28 cellular contexts compared by ENCODE assay signal in genomic region chr16:79982862-79983261, GRCh38.
"Had no signal": no experiment of that assay in that cellular context is flagged by ENCODE, and none has a peak within 500 bp of the region (broad histone marks: within the 10 kb centered on the region; RNA-seq: fewer than 3 reads in every experiment).

No MANE protein-coding gene starts in this region.

- H3K36me3 ChIP-seq: stomach, suprapubic skin, thoracic aorta, thyroid gland, tibial artery, tibial nerve, transverse colon, upper lobe of left lung, upper lobe of right lung, uterus, vagina had no signal

- H3K4me1 ChIP-seq: stomach, suprapubic skin, testis, thyroid gland, tibial artery, transverse colon, upper lobe of left lung, upper lobe of right lung, uterus, vagina had no signal

- DNase-seq: stimulated activated CD4-positive, alpha-beta T cell treated with anti-CD3 and anti-CD28 coated beads, Interleukin-2, amount 100 ng/mL, for 48 hours; stimulated activated CD4-positive, alpha-beta T cell treated with anti-CD3 and anti-CD28 coated beads, Interleukin-4, amount 100 ng/mL, for 1 hour; stimulated activated CD4-positive, alpha-beta T cell treated with anti-CD3 and anti-CD28 coated beads, Interleukin-4, amount 100 ng/mL, for 24 hours; stimulated activated CD4-positive, alpha-beta T cell treated with anti-CD3 and anti-CD28 coated beads, Interleukin-4, amount 100 ng/mL, for 4 hours; stimulated activated CD8-positive, alpha-beta memory T cell treated with anti-CD3 and anti-CD28 coated beads, Interleukin-4, amount 100 ng/mL, for 48 hours; stimulated activated naive B cell treated with anti-CD40 and anti-IgM and Interleukin-4, amounts not matched to agents 10 μg/mL and 1 μg/mL and 100 μg/mL, for 72 hours; stimulated activated naive CD4-positive, alpha-beta T cell; stimulated activated naive CD4-positive, alpha-beta T cell treated with Interleukin-2 at 50 U/mL for 16 hours; stimulated activated naive CD8-positive, alpha-beta T cell treated with anti-CD3 and anti-CD28 coated beads, Interleukin-15, amount 100 ng/mL, for 72 hours; stimulated activated naive CD8-positive, alpha-beta T cell treated with anti-CD3 and anti-CD28 coated beads, Interleukin-15, Interleukin-2, amounts not matched to agents 100 U/mL and 50 U/mL, for 24 hours; stomach; testis; thyroid gland; tibial artery; transverse colon; trophoblast cell; upper lobe of left lung; upper lobe of right lung; uterus had no signal

- FAIRE-seq: urothelium cell line had no signal

- H3K4me3 Mint-ChIP-seq: stimulated activated effector memory CD8-positive, alpha-beta T cell treated with anti-CD3 and anti-CD28 coated beads, Interleukin-12 subunit alpha, Interleukin-12 subunit beta, amount 100 ng/mL, for 72 hours; stimulated activated memory B cell treated with anti-CD40 and anti-IgM and Interleukin-4, amounts not matched to agents 10 μg/mL and 1 μg/mL and 100 μg/mL, for 72 hours; stimulated activated naive B cell treated with anti-CD40 and anti-IgM and Interleukin-4, amounts not matched to agents 10 μg/mL and 1 μg/mL and 100 μg/mL, for 72 hours; stimulated activated naive CD8-positive, alpha-beta T cell treated with anti-CD3 and anti-CD28 coated beads, Interleukin-15, amount 100 ng/mL, for 72 hours; stimulated activated naive CD8-positive, alpha-beta T cell treated with anti-CD3 and anti-CD28 coated beads, Interleukin-15, Interleukin-2, amounts not matched to agents 100 ng/mL and 50 ng/mL, for 24 hours; type B pancreatic cell had no signal

- H3K36me3 Mint-ChIP-seq: stimulated activated effector memory CD8-positive, alpha-beta T cell treated with anti-CD3 and anti-CD28 coated beads, Interleukin-12 subunit alpha, Interleukin-12 subunit beta, amount 100 ng/mL, for 72 hours; stimulated activated memory B cell treated with anti-CD40 and anti-IgM and Interleukin-4, amounts not matched to agents 10 μg/mL and 1 μg/mL and 100 μg/mL, for 72 hours; stimulated activated naive B cell treated with anti-CD40 and anti-IgM and Interleukin-4, amounts not matched to agents 10 μg/mL and 1 μg/mL and 100 μg/mL, for 72 hours; type B pancreatic cell had no signal

- H3K9me3 Mint-ChIP-seq: stimulated activated effector memory CD8-positive, alpha-beta T cell treated with anti-CD3 and anti-CD28 coated beads, Interleukin-12 subunit alpha, Interleukin-12 subunit beta, amount 100 ng/mL, for 72 hours; stimulated activated memory B cell treated with anti-CD40 and anti-IgM and Interleukin-4, amounts not matched to agents 10 μg/mL and 1 μg/mL and 100 μg/mL, for 72 hours; stimulated activated naive B cell treated with anti-CD40 and anti-IgM and Interleukin-4, amounts not matched to agents 10 μg/mL and 1 μg/mL and 100 μg/mL, for 72 hours; stimulated activated naive CD8-positive, alpha-beta T cell treated with anti-CD3 and anti-CD28 coated beads, Interleukin-15, Interleukin-2, amounts not matched to agents 100 ng/mL and 50 ng/mL, for 24 hours; type B pancreatic cell had no signal

- H3K4me1 Mint-ChIP-seq: stimulated activated effector memory CD8-positive, alpha-beta T cell treated with anti-CD3 and anti-CD28 coated beads, Interleukin-12 subunit alpha, Interleukin-12 subunit beta, amount 100 ng/mL, for 72 hours; stimulated activated memory B cell treated with anti-CD40 and anti-IgM and Interleukin-4, amounts not matched to agents 10 μg/mL and 1 μg/mL and 100 μg/mL, for 72 hours; stimulated activated naive B cell treated with anti-CD40 and anti-IgM and Interleukin-4, amounts not matched to agents 10 μg/mL and 1 μg/mL and 100 μg/mL, for 72 hours; stimulated activated naive CD8-positive, alpha-beta T cell treated with anti-CD3 and anti-CD28 coated beads, Interleukin-15, amount 100 ng/mL, for 72 hours had no signal

- ATAC-seq: stimulated activated effector memory CD8-positive, alpha-beta T cell treated with anti-CD3 and anti-CD28 coated beads, Interleukin-12 subunit alpha, Interleukin-12 subunit beta, amount 100 ng/mL, for 72 hours; stimulated activated memory B cell treated with anti-CD40 and anti-IgM and Interleukin-4, amounts not matched to agents 10 μg/mL and 1 μg/mL and 100 μg/mL, for 72 hours; stimulated activated naive B cell treated with anti-CD40 and anti-IgM and Interleukin-4, amounts not matched to agents 10 μg/mL and 1 μg/mL and 100 μg/mL, for 72 hours; stimulated activated naive CD8-positive, alpha-beta T cell treated with anti-CD3 and anti-CD28 coated beads, Interleukin-15, amount 100 ng/mL, for 72 hours; stimulated activated naive CD8-positive, alpha-beta T cell treated with anti-CD3 and anti-CD28 coated beads, Interleukin-15, Interleukin-2, amounts not matched to agents 100 U/mL and 50 U/mL, for 24 hours; upper lobe of right lung had no signal

- H3K27ac Mint-ChIP-seq: stimulated activated effector memory CD8-positive, alpha-beta T cell treated with anti-CD3 and anti-CD28 coated beads, Interleukin-12 subunit alpha, Interleukin-12 subunit beta, amount 100 ng/mL, for 72 hours; stimulated activated memory B cell treated with anti-CD40 and anti-IgM and Interleukin-4, amounts not matched to agents 10 μg/mL and 1 μg/mL and 100 μg/mL, for 72 hours; stimulated activated naive B cell treated with anti-CD40 and anti-IgM and Interleukin-4, amounts not matched to agents 10 μg/mL and 1 μg/mL and 100 μg/mL, for 72 hours; stimulated activated naive CD8-positive, alpha-beta T cell treated with anti-CD3 and anti-CD28 coated beads, Interleukin-15, amount 100 ng/mL, for 72 hours; stimulated activated naive CD8-positive, alpha-beta T cell treated with anti-CD3 and anti-CD28 coated beads, Interleukin-15, Interleukin-2, amounts not matched to agents 100 ng/mL and 50 ng/mL, for 24 hours; type B pancreatic cell had no signal

- H3K27me3 ChIP-seq: stomach, suprapubic skin, testis, thyroid gland, tibial nerve, transverse colon, upper lobe of left lung, upper lobe of right lung, uterus, vagina had no signal

- H3K27me3 Mint-ChIP-seq: stimulated activated memory B cell treated with anti-CD40 and anti-IgM and Interleukin-4, amounts not matched to agents 10 μg/mL and 1 μg/mL and 100 μg/mL, for 72 hours; stimulated activated naive B cell treated with anti-CD40 and anti-IgM and Interleukin-4, amounts not matched to agents 10 μg/mL and 1 μg/mL and 100 μg/mL, for 72 hours; stimulated activated naive CD8-positive, alpha-beta T cell treated with anti-CD3 and anti-CD28 coated beads, Interleukin-15, amount 100 ng/mL, for 72 hours; stimulated activated naive CD8-positive, alpha-beta T cell treated with anti-CD3 and anti-CD28 coated beads, Interleukin-15, Interleukin-2, amounts not matched to agents 100 ng/mL and 50 ng/mL, for 24 hours had no signal

- H3K9me3 ChIP-seq: stomach, suprapubic skin, testis, thoracic aorta, thyroid gland, tibial artery, tibial nerve, transverse colon, upper lobe of left lung, upper lobe of right lung, uterus, vagina had no signal

- H3K27ac ChIP-seq: stomach, suprapubic skin, testis, thoracic aorta, thyroid gland, tibial artery, transverse colon, upper lobe of left lung, upper lobe of right lung, uterus, vagina had no signal

- H3K4me3 ChIP-seq: stomach, suprapubic skin, testis, thoracic aorta, thyroid gland, tibial artery, tibial nerve, transverse colon, upper lobe of left lung, upper lobe of right lung, uterus, vagina had no signal
